ENCODE assay signal across 32 cellular contexts in genomic region chr14:50862171-50862570, GRCh38. TPM values are rescaled to one million over a fixed set of nuclear protein-coding genes. Genes with fewer than 3 reads are reported as not detected.
DNase-seq lines count a peak whose midpoint lies in the region; ATAC-seq and TF ChIP-seq lines count a peak whose summit lies in the region.
"Had no signal": no experiment of that assay in that cellular context is flagged by ENCODE, and none has a peak within 500 bp of the region (broad histone marks: within the 10 kb centered on the region; RNA-seq: fewer than 3 reads in every experiment).

No MANE protein-coding gene starts in this region.

- no peaks in the 10 kb centered on the region for H3K79me2 ChIP-seq in osteoblast (ENCODE audit: insufficient read depth, low read length)
- H3K79me2 ChIP-seq: parathyroid adenoma had no signal

- H3K4me2 ChIP-seq in IMR-90 (ENCODE audit: low read depth, low read length) (no peak overlapping the region; the same call in 1 of the 2 replicates), osteoblast (ENCODE audit: insufficient read depth, low read length) (no peak overlapping the region)
- H3K4me2 ChIP-seq: PC-9 had no signal

- DNase-seq in IMR-90 (peak; percentile 48), SK-MEL-5 (ENCODE audit: low read depth, low spot score) (peak; percentile 26), fibroblast of the aortic adventitia (ENCODE audit: low read depth) (peak; percentile 75), osteoblast (ENCODE audit: insufficient read length, low spot score, missing footprints) (peak; percentile 41)
- no peak for DNase-seq in stimulated activated naive CD4-positive, alpha-beta T cell (lab: John Stamatoyannopoulos, UW)
- DNase-seq: activated CD4-positive, alpha-beta T cell treated with anti-CD3 and anti-CD28 coated beads, Interleukin-2, amount 50 U/mL, for 1 hour; activated CD8-positive, alpha-beta memory T cell treated with anti-CD3 and anti-CD28 coated beads, Interleukin-2, amount 10 ng/mL, durations not matched to agents 7 days and 5 days; activated naive CD4-positive, alpha-beta T cell; activated T-cell treated with anti-CD3 and anti-CD28 coated beads, Interleukin-2, amount 50 U/mL, for 72 hours; amniotic stem cell; DMS79 treated with DMSO at 0.1 percent for 48 hours; GM23248; HFFc6; Kasumi-1; left lung; naive thymus-derived CD8-positive, alpha-beta T cell; NCI-H1092; NCI-H187; NCI-H524; PC-9; right cardiac atrium; stimulated activated CD4-positive, alpha-beta T cell treated with anti-CD3 and anti-CD28 coated beads, Interleukin-4, amount 100 ng/mL, for 24 hours; T-helper 9 cell had no signal

- H3K9ac ChIP-seq in IMR-90 (ENCODE audit: low read depth, low read length): no peak overlapping the region
- H3K9ac ChIP-seq: GM23248, parathyroid adenoma had no signal

- POLR2A ChIA-PET in IMR-90 (lab: Charles Lee; ENCODE audit: unreplicated experiment): no interaction called here

- ATAC-seq in IMR-90 (ENCODE audit: low read depth) (no peak), GM19023 (IDR thresholded peaks at IDR 0.05; ENCODE audit: unreplicated experiment) (no peak), GM21360 (IDR thresholded peaks at IDR 0.05; ENCODE audit: unreplicated experiment) (no peak)
- ATAC-seq: activated CD8-positive, alpha-beta memory T cell treated with anti-CD3 and anti-CD28 coated beads, Interleukin-2, amount 10 ng/mL, durations not matched to agents 7 days and 5 days; activated T-cell treated with anti-CD3 and anti-CD28 coated beads, Interleukin-2, amount 50 U/mL, for 72 hours; left lung; naive thymus-derived CD8-positive, alpha-beta T cell; right cardiac atrium; Right ventricle myocardium inferior; stimulated activated effector memory CD8-positive, alpha-beta T cell treated with anti-CD3 and anti-CD28 coated beads, Interleukin-12 subunit alpha, Interleukin-12 subunit beta, amount 100 ng/mL, for 72 hours had no signal

- H4K5ac ChIP-seq in IMR-90 (ENCODE audit: low read depth, low read length): no peak overlapping the region

- H4K20me1 ChIP-seq in IMR-90 (ENCODE audit: insufficient read depth, low read length) (no peaks in the 10 kb centered on the region), osteoblast (ENCODE audit: insufficient read depth, low read length) (no peaks in the 10 kb centered on the region)

- dilution Hi-C loops in IMR-90 (cut with HindIII; ENCODE audit: low sequenced_read_pairs, unreplicated experiment): no loop called here

- H2AK9ac ChIP-seq in IMR-90 (replicated peaks; ENCODE audit: low read depth, low read length, poor library complexity): no peak overlapping the region

- intact Hi-C loops in IMR-90 (cut with micrococcal nuclease): loop anchor here (10.0 kb wide), 1 partner anchor 197 kb away; the partner anchor contains the start of gene SAV1

- no peaks in the 10 kb centered on the region for H3K9me3 ChIP-seq in IMR-90 (ENCODE audit: control insufficient read depth, insufficient read depth, low read length)
- no peaks in the 10 kb centered on the region for H3K9me3 ChIP-seq in osteoblast (ENCODE audit: low read depth, low read length)
- H3K9me3 ChIP-seq: esophagus muscularis mucosa, left lung had no signal

- peaks cover 3% of the 10 kb centered on the region; the same call in 1 of the 2 replicates for H3K9me1 ChIP-seq in IMR-90 (ENCODE audit: insufficient read depth, low read length)

- H2AFZ ChIP-seq in IMR-90 (replicated peaks; ENCODE audit: low read length, poor library complexity) (no peak overlapping the region), osteoblast (ENCODE audit: low read length) (no peak overlapping the region)
- H2AFZ ChIP-seq: GM23248, parathyroid adenoma, PC-9 had no signal

- peak overlapping the region in 1 of 2 experiments; percentile 4; a peak in 1 of 4 replicates for H4K8ac ChIP-seq in IMR-90 (ENCODE audit: low read depth in 2 of 2, low read length in 2 of 2)

- no peaks in the 10 kb centered on the region for H3K36me3 ChIP-seq in IMR-90 (ENCODE audit: control insufficient read depth, insufficient read depth, low read length)
- H3K36me3 ChIP-seq in osteoblast (ENCODE audit: insufficient read depth, low read length): no peaks in the 10 kb centered on the region
- H3K36me3 ChIP-seq: esophagus muscularis mucosa, left lung had no signal

- H2BK5ac ChIP-seq in IMR-90 (ENCODE audit: low read depth, low read length, poor library complexity, severe bottlenecking): no peak overlapping the region

- H3K18ac ChIP-seq in IMR-90 (ENCODE audit: low read depth, low read length): no peak overlapping the region

- CTCF ChIA-PET in IMR-90 (lab: Yijun Ruan, JAX): interaction anchor here (1.1 kb wide), 1 partner anchor 63 kb away, joined by 3 read pairs; no protein-coding TSS in a partner anchor

- H3K27me3 ChIP-seq in IMR-90 (ENCODE audit: control insufficient read depth, insufficient read depth, low read length) (no peaks in the 10 kb centered on the region), osteoblast (ENCODE audit: insufficient read depth, low read length) (peaks cover 12% of the 10 kb centered on the region)
- H3K27me3 ChIP-seq: esophagus muscularis mucosa, left lung had no signal

- no peak overlapping the region for H3K56ac ChIP-seq in IMR-90 (ENCODE audit: extremely low read depth, insufficient read depth, low read length)

- in situ Hi-C loops in IMR-90 (cut with MboI; ENCODE audit: low sequenced_read_pairs) (loop anchor here (5.0 kb wide), 1 partner anchor 65 kb away; no protein-coding TSS in a partner anchor), SK-MEL-5 (cut with HindIII; ENCODE audit: low pct_unique_long_range_greater_than_20kb, low sequenced_read_pairs) (no loop called here)

- TF ChIP-seq RAD21 in IMR-90 (IDR thresholded peaks at IDR 0.05; ENCODE audit: low read length): no peak

- H2BK120ac ChIP-seq in IMR-90 (ENCODE audit: low read depth, low read length): peak overlapping the region; percentile 59; the same call in 1 of the 2 replicates

- no peak overlapping the region for H3K23ac ChIP-seq in IMR-90 (ENCODE audit: low read depth, low read length)

- H3K27ac ChIP-seq in IMR-90 (ENCODE audit: insufficient read depth, low read length) (no peak overlapping the region; the same call in 1 of the 2 replicates), osteoblast (ENCODE audit: low read depth, low read length) (no peak overlapping the region)
- H3K27ac ChIP-seq: coronary artery, esophagus muscularis mucosa, GM23248, left lung, parathyroid adenoma, PC-9 had no signal

- H4K91ac ChIP-seq in IMR-90 (ENCODE audit: insufficient read depth, low read depth, low read length): no peak overlapping the region

- peak overlapping the region; percentile 58; the same call in 1 of the 2 replicates for H2BK20ac ChIP-seq in IMR-90 (ENCODE audit: low read depth, low read length)

- TF ChIP-seq POLR2A in IMR-90 (IDR thresholded peaks at IDR 0.05; ENCODE audit: low read depth, low read length): no peak

- H3K79me1 ChIP-seq in IMR-90 (ENCODE audit: low read depth in 1 of 2, low read length in 2 of 2): 0 out of 4 replicates have a peak, but pooled peaks cover 0 to 3% of the 10 kb centered on the region in 2 experiments

- 0 out of 2 replicates have a peak overlapping the region, but pooled peaks have one; percentile 45 for H3K14ac ChIP-seq in IMR-90 (replicated peaks; ENCODE audit: low read depth, low read length)

- peak overlapping the region; percentile 51; the same call in 1 of the 2 replicates for H2AK5ac ChIP-seq in IMR-90 (ENCODE audit: low read depth, low read length)

- peaks cover 17% of the 10 kb centered on the region for H3K4me1 ChIP-seq in IMR-90 (ENCODE audit: control insufficient read depth, insufficient read depth, low read length)
- peaks cover 7% of the 10 kb centered on the region for H3K4me1 ChIP-seq in osteoblast (ENCODE audit: insufficient read depth, low read length)
- H3K4me1 ChIP-seq: parathyroid adenoma had no signal

- no peak overlapping the region; the same call in 2 of the 3 replicates for H2BK15ac ChIP-seq in IMR-90 (ENCODE audit: low read depth, low read length)

- no TSS peak for BruUV-seq in IMR-90 (replicated peaks; lab: Mats Ljungman, UMichigan)

- no CpG with 5 or more reads among the region's 4 CpGs for WGBS in IMR-90 (ENCODE audit: extremely low coverage in 2 of 2, insufficient read length in 1 of 2), 2 experiments

- H3K4ac ChIP-seq in IMR-90 (ENCODE audit: low read depth, low read length): peak overlapping the region; percentile 32; the same call in 1 of the 2 replicates

- TF ChIP-seq CTCF in IMR-90 (conservative IDR thresholded peaks at IDR 0.05; ENCODE audit: low read depth, low read length): no peak
- no peak for TF ChIP-seq CTCF in fibroblast of the aortic adventitia (IDR thresholded peaks at IDR 0.05; ENCODE audit: insufficient read depth, low read length)
- TF ChIP-seq CTCF in osteoblast (IDR thresholded peaks at IDR 0.05; ENCODE audit: extremely low read depth, low read depth, low read length): no peak

- H3K4me3 ChIP-seq in IMR-90 (ENCODE audit: insufficient read depth, low read depth, low read length): no peak overlapping the region
- no peak overlapping the region for H3K4me3 ChIP-seq in fibroblast of the aortic adventitia (ENCODE audit: low read depth, low read length)
- H3K4me3 ChIP-seq in osteoblast (ENCODE audit: insufficient read depth, low read length): no peak overlapping the region
- H3K4me3 ChIP-seq: coronary artery, esophagus muscularis mucosa, GM23248, left lung, PC-9 had no signal

TF ChIP-seq in IMR-90, 13 proteins besides CTCF, POLR2A, EP300 and RAD21 (continues in another document):
- 0 out of 2 replicates have a peak, but pooled peaks have one; percentile 22 for TF ChIP-seq CEBPB (IDR thresholded peaks at IDR 0.05; ENCODE audit: low read depth, low read length)

RNA-seq across cellular contexts. Expression of gene ABHD12B, which starts 9.7 kb away (rescaled TPM):
- total RNA-seq in IMR-90 (2012; rRNA removed): 0.18 TPM in 1 of 2 replicates, not detected in the other
- polyA plus RNA-seq in IMR-90 (2012; rRNA removed): not detected in 2 replicates
- 0.03 and 0.05 TPM in 2 replicates for polyA plus RNA-seq in IMR-90 (2012; cell fraction: cytosol; rRNA removed)
- polyA plus RNA-seq in IMR-90 (2012; cell fraction: nucleus; rRNA removed; ENCODE audit: low replicate concordance): 0.02 and 0.10 TPM in 2 replicates
- not detected in 2 replicates for total RNA-seq in SK-MEL-5 (2014; rRNA removed; shearing (Covaris generic))
- polyA plus RNA-seq in SK-MEL-5 (2015; cell fraction: cytosol; rRNA removed): not detected in 2 replicates
- polyA plus RNA-seq in SK-MEL-5 (2015; cell fraction: nucleus; rRNA removed): not detected in 2 replicates
- total RNA-seq in fibroblast of the aortic adventitia (ENCODE audit: low replicate concordance): not detected in 2 replicates
- total RNA-seq in osteoblast: not detected in 2 replicates
- total RNA-seq: activated CD8-positive, alpha-beta memory T cell treated with anti-CD3 and anti-CD28 coated beads, Interleukin-2, amount 10 ng/mL, durations not matched to agents 7 days and 5 days; activated T-cell treated with anti-CD3 and anti-CD28 coated beads, Interleukin-2, amount 50 U/mL, for 72 hours; esophagus muscularis mucosa; glomerular endothelial cell; GM23248; left lung; naive thymus-derived CD8-positive, alpha-beta T cell; PC-9; right cardiac atrium; Right ventricle myocardium inferior; ureter had no signal
- polyA plus RNA-seq: naive thymus-derived CD8-positive, alpha-beta T cell; right cardiac atrium had no signal

RNA-seq across cellular contexts. Expression of gene NIN, which starts 31.2 kb away (rescaled TPM):
- 98.4 and 99.2 TPM in 2 replicates for total RNA-seq in IMR-90 (2012; rRNA removed)
- polyA plus RNA-seq in IMR-90 (2012; rRNA removed): 13.8 and 15.2 TPM in 2 replicates
- 4.7 and 7.3 TPM in 2 replicates for polyA plus RNA-seq in IMR-90 (2012; cell fraction: cytosol; rRNA removed)
- polyA plus RNA-seq in IMR-90 (2012; cell fraction: nucleus; rRNA removed; ENCODE audit: low replicate concordance): 4.4 and 13.1 TPM in 2 replicates
- total RNA-seq in SK-MEL-5 (2014; rRNA removed; shearing (Covaris generic)): 86.1 and 91.1 TPM in 2 replicates
- polyA plus RNA-seq in SK-MEL-5 (2015; cell fraction: cytosol; rRNA removed): 28.6 and 38.5 TPM in 2 replicates
- 35.1 and 42.4 TPM in 2 replicates for polyA plus RNA-seq in SK-MEL-5 (2015; cell fraction: nucleus; rRNA removed)
- total RNA-seq in fibroblast of the aortic adventitia (ENCODE audit: low replicate concordance): 33.4 and 62.8 TPM in 2 replicates
- total RNA-seq in osteoblast: 40.2 and 42.4 TPM in 2 replicates

Comparison
In these comparisons a context has a peak if more than half of its experiments do, and no peak if none do; other contexts are left out.
1. DNase-seq: peak in IMR-90 (single experiment), SK-MEL-5 (single experiment), fibroblast of the aortic adventitia (single experiment) and osteoblast (single experiment); none in stimulated activated naive CD4-positive, alpha-beta T cell (0 of 6).